In genomic region chr1:21165076-21165475, GRCh38 we compare ENCODE assay signal across 15 cellular contexts.
"Had no signal": no experiment of that assay in that cellular context is flagged by ENCODE, and none has a peak within 500 bp of the region (broad histone marks: within the 10 kb centered on the region; RNA-seq: fewer than 3 reads in every experiment).

No MANE protein-coding gene starts in this region.

- H3K27me3 Mint-ChIP-seq: activated CD4-positive, alpha-beta T cell treated with anti-CD3 and anti-CD28 coated beads, Interleukin-2, amount 10 ng/mL, durations not matched to agents 24 days and 14 days; stimulated activated naive CD8-positive, alpha-beta T cell treated with anti-CD3 and anti-CD28 coated beads, Interleukin-15, amount 100 ng/mL, for 72 hours had no signal

- H3K4me3 ChIP-seq: colonic mucosa, gastroesophageal sphincter, thoracic aorta had no signal

- H3K27ac ChIP-seq: colonic mucosa, gastroesophageal sphincter, thoracic aorta had no signal

- H3K27me3 ChIP-seq: colonic mucosa, gastroesophageal sphincter had no signal

- H3K9me3 Mint-ChIP-seq: activated T-helper 1 cell treated with anti-CD3 and anti-CD28 coated beads, Interleukin-12 subunit alpha, Interleukin-12 subunit beta, Interleukin-2, Interleukin-4 antibody, amounts not matched to agents 30 ng/mL and 10 ng/mL and 1 ng/mL, durations not matched to agents 14 hours and 24 hours and 36 hours; stimulated activated naive CD8-positive, alpha-beta T cell treated with anti-CD3 and anti-CD28 coated beads, Interleukin-15, amount 100 ng/mL, for 72 hours; WTC11 had no signal

- DNase-seq: activated CD4-positive, alpha-beta T cell treated with anti-CD3 and anti-CD28 coated beads, Interleukin-2, amount 10 ng/mL, durations not matched to agents 24 days and 14 days; activated naive CD4-positive, alpha-beta T cell treated with Interleukin-2 at 50 U/mL for 16 hours; colonic mucosa; effector CD4-positive, alpha-beta T cell; islet precursor cell; mammary epithelial cell; nephron progenitor cell; stimulated activated CD4-positive, alpha-beta T cell treated with anti-CD3 and anti-CD28 coated beads, Interleukin-15, amount 100 ng/mL, for 24 hours; stimulated activated CD4-positive, alpha-beta T cell treated with anti-CD3 and anti-CD28 coated beads, Interleukin-4, amount 100 ng/mL, for 24 hours; stimulated activated naive CD8-positive, alpha-beta T cell treated with anti-CD3 and anti-CD28 coated beads, Interleukin-15, amount 100 ng/mL, for 72 hours had no signal

- ATAC-seq: gastroesophageal sphincter, left lobe of liver, WTC11 had no signal

- H3K4me1 ChIP-seq: colonic mucosa had no signal

- H3K4me3 Mint-ChIP-seq: activated CD4-positive, alpha-beta T cell treated with anti-CD3 and anti-CD28 coated beads, Interleukin-2, amount 10 ng/mL, durations not matched to agents 24 days and 14 days; activated T-helper 1 cell treated with anti-CD3 and anti-CD28 coated beads, Interleukin-12 subunit alpha, Interleukin-12 subunit beta, Interleukin-2, Interleukin-4 antibody, amounts not matched to agents 30 ng/mL and 10 ng/mL and 1 ng/mL, durations not matched to agents 14 hours and 24 hours and 36 hours; nephron progenitor cell; stimulated activated naive CD8-positive, alpha-beta T cell treated with anti-CD3 and anti-CD28 coated beads, Interleukin-15, amount 100 ng/mL, for 72 hours; WTC11 had no signal

- H3K27ac Mint-ChIP-seq: activated CD4-positive, alpha-beta T cell treated with anti-CD3 and anti-CD28 coated beads, Interleukin-2, amount 10 ng/mL, durations not matched to agents 24 days and 14 days; activated T-helper 1 cell treated with anti-CD3 and anti-CD28 coated beads, Interleukin-12 subunit alpha, Interleukin-12 subunit beta, Interleukin-2, Interleukin-4 antibody, amounts not matched to agents 30 ng/mL and 10 ng/mL and 1 ng/mL, durations not matched to agents 14 hours and 24 hours and 36 hours; stimulated activated naive CD8-positive, alpha-beta T cell treated with anti-CD3 and anti-CD28 coated beads, Interleukin-15, amount 100 ng/mL, for 72 hours had no signal

- H3K4me1 Mint-ChIP-seq: WTC11 had no signal
